ENCODE assay signal across 18 cellular contexts in the genomic region with DNA sequence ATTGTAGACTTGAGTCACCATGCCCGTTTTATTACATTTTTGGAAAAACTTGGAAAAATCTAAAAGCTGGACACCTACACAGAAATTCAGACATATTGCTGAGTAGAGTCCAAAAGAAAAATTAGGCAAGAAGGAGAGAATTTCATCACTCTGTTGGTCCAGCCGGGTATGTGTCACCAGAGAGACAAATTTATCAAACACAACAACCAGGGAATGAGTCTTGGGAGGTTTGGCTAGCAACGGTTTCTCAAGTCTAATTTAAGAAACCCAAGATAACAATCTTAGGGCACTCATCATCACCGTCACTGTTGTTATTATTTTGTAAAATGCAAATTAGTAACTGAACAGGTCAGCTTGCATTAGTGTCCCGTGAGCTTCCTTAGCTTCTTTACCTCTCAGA. TPM values are rescaled to one million over a fixed set of nuclear protein-coding genes. Genes with fewer than 3 reads are reported as not detected.
DNase-seq lines count a peak whose midpoint lies in the region; ATAC-seq and TF ChIP-seq lines count a peak whose summit lies in the region.
"Had no signal": no experiment of that assay in that cellular context is flagged by ENCODE, and none has a peak within 500 bp of the region (broad histone marks: within the 10 kb centered on the region; RNA-seq: fewer than 3 reads in every experiment).

No MANE protein-coding gene starts in this region.

- H3K9me3 ChIP-seq in GM23248 (ENCODE audit: low read depth) (no peaks in the 10 kb centered on the region), adipocyte (ENCODE audit: control insufficient read depth, low read length) (no peaks in the 10 kb centered on the region)

- no peaks in the 10 kb centered on the region for H3K9me2 ChIP-seq in GM23248 (ENCODE audit: insufficient read depth)

- CTCF ChIA-PET in AG04449 (lab: Yijun Ruan, JAX) = interaction anchor here (0.6 to 2.0 kb wide), 2 partner anchors 12 to 32 kb away, joined by 3 to 6 read pairs; no protein-coding TSS in a partner anchor

- H3K4me2 ChIP-seq in GM23248 (ENCODE audit: unreplicated experiment) = peak overlapping the region; percentile 39

- DNase-seq in AG04449 (ENCODE audit: low read depth, low spot score) (peak; percentile 45), GM23248 (peak; percentile 95), adipocyte (ENCODE audit: low read depth) (peak; percentile 54), inferior parietal cortex (ENCODE audit: extremely low spot score) (peak; percentile 16), NCI-H82 treated with DMSO at 0.1 percent for 48 hours (lab: John Stamatoyannopoulos, UW; ENCODE audit: unreplicated experiment) (no peak), NCI-H1436 treated with DMSO at 0.1 percent for 48 hours (lab: John Stamatoyannopoulos, UW) (no peak)
- DNase-seq: ACHN; activated CD8-positive, alpha-beta T cell treated with anti-CD3 and anti-CD28 coated beads for 36 hours; amygdala; cortex of kidney; left colon; naive B cell; NCI-H1048; stimulated activated CD4-positive, alpha-beta T cell treated with anti-CD3 and anti-CD28 coated beads, Interleukin-15, amount 100 ng/mL, for 24 hours; substantia nigra had no signal

- H2AFZ ChIP-seq in GM23248 = no peak overlapping the region

- H3F3A ChIP-seq in GM23248 (ENCODE audit: insufficient read depth) = peaks cover 9% of the 10 kb centered on the region

- H3K4me3 ChIP-seq in AG04449 (ENCODE audit: low read depth, low read length) = no peak overlapping the region
- H3K4me3 ChIP-seq in GM23248 = no peak overlapping the region
- H3K4me3 ChIP-seq in adipocyte (ENCODE audit: low read length) = no peak overlapping the region
- H3K4me3 ChIP-seq: SK-N-MC had no signal

- in situ Hi-C loops in GM23248 (cut with MboI) = no loop called here

- no peaks in the 10 kb centered on the region for H3K79me2 ChIP-seq in GM23248 (ENCODE audit: insufficient read depth)

- H3K27me3 ChIP-seq in GM23248 (replicated peaks; ENCODE audit: insufficient read depth) = no peaks in the 10 kb centered on the region
- peaks cover 6% of the 10 kb centered on the region for H3K27me3 ChIP-seq in adipocyte (replicated peaks; ENCODE audit: control insufficient read depth, insufficient read depth, low read length)

- peak overlapping the region; percentile 70 for H3K27ac ChIP-seq in GM23248
- H3K27ac ChIP-seq: SK-N-MC had no signal

- H3K4me1 ChIP-seq in GM23248 (ENCODE audit: insufficient read depth) = peaks cover 13% of the 10 kb centered on the region
- peaks cover 9% of the 10 kb centered on the region for H3K4me1 ChIP-seq in adipocyte (ENCODE audit: control insufficient read depth, insufficient read depth, low read length)

- WGBS in GM23248 (ENCODE audit: low coverage in 1 of 2, low lambda C conversion rate in 2 of 2, missing lambda C conversion rate in 2 of 2), 2 experiments = 7 to 9% methylated on average over 5 of the region's 5 CpGs

- H3K9ac ChIP-seq in GM23248 (peak overlapping the region; percentile 45), adipocyte (ENCODE audit: low read length) (no peak overlapping the region)

- ATAC-seq in GM18511 (IDR thresholded peaks at IDR 0.05; ENCODE audit: unreplicated experiment) (no peak), esophagus mucosa (no peak)
- ATAC-seq: activated CD8-positive, alpha-beta T cell treated with anti-CD3 and anti-CD28 coated beads for 36 hours; left colon had no signal

- H4K20me1 ChIP-seq in GM23248 (ENCODE audit: insufficient read depth) = no peaks in the 10 kb centered on the region

- TF ChIP-seq CTCF in AG04449 (IDR thresholded peaks at IDR 0.05; ENCODE audit: insufficient read depth, low read length, missing control alignments) = no peak

- POLR2A ChIA-PET in AG04449 (lab: Yijun Ruan, JAX) = no interaction called here

- H3K36me3 ChIP-seq in GM23248 (ENCODE audit: low read depth) = no peaks in the 10 kb centered on the region
- no peaks in the 10 kb centered on the region for H3K36me3 ChIP-seq in adipocyte (ENCODE audit: control insufficient read depth, insufficient read depth, low read length, severe bottlenecking)

RNA-seq across cellular contexts. Expression of a gene that starts 27.7 kb away (rescaled TPM):
- total RNA-seq in GM23248 (2014; rRNA removed; shearing (Covaris generic)) = 24.1 and 31.2 TPM in 2 replicates
- polyA plus RNA-seq in GM23248 (2016; fragmentation: Nextera tagmentation; extraction: Ambion mirVana) = 14.3 and 18.3 TPM in 2 replicates
- total RNA-seq in esophagus mucosa = 2.7 TPM

Comparison
In these comparisons a context has a peak if more than half of its experiments do, and no peak if none do; other contexts are left out.
1. DNase-seq: peak in AG04449 (single experiment), GM23248 (single experiment), adipocyte (single experiment) and inferior parietal cortex (single experiment); none in NCI-H82 treated with DMSO at 0.1 percent for 48 hours (single experiment) and NCI-H1436 treated with DMSO at 0.1 percent for 48 hours (single experiment).